Comparison of ENCODE assay signal across 11 cellular contexts in the genomic region with DNA sequence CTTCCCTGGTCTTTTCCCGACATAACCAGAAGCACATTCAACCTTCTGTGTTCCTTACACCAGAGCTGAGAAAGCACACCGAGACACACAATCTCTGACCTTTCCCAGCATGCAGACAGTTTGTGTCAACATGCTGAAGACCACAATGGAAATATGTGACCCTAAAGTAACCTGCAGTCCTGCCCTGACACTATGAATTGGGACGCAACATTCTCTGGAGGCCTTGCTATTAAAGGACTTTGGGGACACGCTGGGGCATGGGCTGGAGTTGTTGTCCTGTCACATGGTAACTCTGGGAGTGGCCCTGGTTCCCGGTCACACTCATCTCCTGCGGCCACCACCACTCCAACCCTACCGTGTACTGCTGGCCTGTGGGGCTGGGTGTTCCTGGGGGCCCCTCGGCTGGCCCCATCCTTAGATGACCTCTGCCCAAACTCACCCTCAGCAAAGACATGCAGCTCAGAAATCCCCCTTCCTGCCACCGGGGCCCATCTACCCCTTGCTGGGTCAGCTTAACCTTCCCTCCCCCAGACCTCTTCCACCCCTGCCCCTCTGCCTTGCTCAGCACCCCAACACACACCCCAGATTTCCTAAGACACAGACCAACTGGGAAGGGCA. TPM values are rescaled to one million over a fixed set of nuclear protein-coding genes. Genes with fewer than 3 reads are reported as not detected.
DNase-seq lines count a peak whose midpoint lies in the region; ATAC-seq and TF ChIP-seq lines count a peak whose summit lies in the region.
"Not testable (repeated sequence)": the region's sequence is repeated elsewhere in the genome, so short reads cannot be mapped to it uniquely, and the experiment has no call there.
"Had no signal": no experiment of that assay in that cellular context is flagged by ENCODE, and none has a peak within 500 bp of the region (broad histone marks: within the 10 kb centered on the region; RNA-seq: fewer than 3 reads in every experiment).

No MANE protein-coding gene starts in this region.

- ATAC-seq in activated CD8-positive, alpha-beta T cell treated with anti-CD3 and anti-CD28 coated beads for 36 hours = not testable (repeated sequence)

- not testable (repeated sequence) for H3K14ac ChIP-seq in H9 (ENCODE audit: insufficient read depth, low read length)

- not testable (repeated sequence) for H3K23ac ChIP-seq in H9 (ENCODE audit: insufficient read length, low read depth, low read length); mesendoderm (ENCODE audit: low read length)

- not testable (repeated sequence) for H3K56ac ChIP-seq in H9 (ENCODE audit: insufficient read length, low read depth, low read length)
- peak overlapping the region; percentile 42 for H3K56ac ChIP-seq in mesendoderm (ENCODE audit: low read length)

- H2AFZ ChIP-seq in H9 (ENCODE audit: low read length) = not testable (repeated sequence)

- not testable (repeated sequence) for DNase-seq in H9; activated CD8-positive, alpha-beta T cell treated with anti-CD3 and anti-CD28 coated beads for 36 hours; activated naive CD8-positive, alpha-beta T cell treated with anti-CD3 and anti-CD28 coated beads for 36 hours; cardiac muscle cell (ENCODE audit: low read depth in 1 of 2, low spot score in 1 of 2); mesendoderm; progenitor cell of endocrine pancreas (ENCODE audit: low spot score, unreplicated experiment); type B pancreatic cell (ENCODE audit: extremely low spot score, unreplicated experiment)
- peak; percentile 76 for DNase-seq in choroid plexus epithelial cell (ENCODE audit: low read depth)

- H3K9me3 Mint-ChIP-seq in H9; activated CD8-positive, alpha-beta T cell treated with anti-CD3 and anti-CD28 coated beads for 36 hours; activated naive CD8-positive, alpha-beta T cell treated with anti-CD3 and anti-CD28 coated beads for 36 hours; progenitor cell of endocrine pancreas (ENCODE audit: low read depth); type B pancreatic cell: not testable (repeated sequence)

- H3K27ac Mint-ChIP-seq in H9 (peak overlapping the region; percentile 37 to 81 (median 77); a peak in 5 of 7 replicates), progenitor cell of endocrine pancreas (peak overlapping the region; percentile 85), type B pancreatic cell (peak overlapping the region; percentile 97)
- H3K27ac Mint-ChIP-seq in activated CD8-positive, alpha-beta T cell treated with anti-CD3 and anti-CD28 coated beads for 36 hours = peak overlapping the region; percentile 76
- peak overlapping the region; percentile 1 for H3K27ac Mint-ChIP-seq in activated naive CD8-positive, alpha-beta T cell treated with anti-CD3 and anti-CD28 coated beads for 36 hours

- not testable (repeated sequence) for H3K18ac ChIP-seq in H9 (ENCODE audit: insufficient read length, low read depth, low read length); mesendoderm (ENCODE audit: low read length)

- not testable (repeated sequence) for H4K5ac ChIP-seq in H9 (ENCODE audit: insufficient read length, low read depth, low read length); mesendoderm (ENCODE audit: low read length)

- not testable (repeated sequence) for H3K79me2 ChIP-seq in H9 (ENCODE audit: insufficient read depth, low read length); mesendoderm (ENCODE audit: control insufficient read depth, insufficient read depth, low read length)

- H3K4me2 ChIP-seq in H9 (ENCODE audit: insufficient read depth, insufficient read length, low read length); mesendoderm (ENCODE audit: low read length): not testable (repeated sequence)

- H4K20me1 ChIP-seq in H9 (ENCODE audit: control insufficient read depth, insufficient read depth, insufficient read length) = not testable (repeated sequence)

- H4K91ac ChIP-seq in H9 (ENCODE audit: insufficient read length, low read depth, low read length) = not testable (repeated sequence)

- POLR2A ChIA-PET in activated CD8-positive, alpha-beta T cell treated with anti-CD3 and anti-CD28 coated beads for 36 hours (lab: Charles Lee) = interaction anchor here (0.6 kb wide), 1 partner anchor 163 kb away, joined by 3 read pairs; no protein-coding TSS in a partner anchor

- H2BK15ac ChIP-seq in H9 (ENCODE audit: low read depth, low read length); mesendoderm (replicated peaks; ENCODE audit: low read depth): not testable (repeated sequence)

- not testable (repeated sequence) for H3T11ph ChIP-seq in H9 (ENCODE audit: low read length)

- intact Hi-C loops in activated CD8-positive, alpha-beta T cell treated with anti-CD3 and anti-CD28 coated beads for 36 hours (cut with micrococcal nuclease) = not testable (repeated sequence)

- H2BK120ac ChIP-seq in H9 (ENCODE audit: low read depth, low read length, poor library complexity, severe bottlenecking); mesendoderm (ENCODE audit: low read depth, low read length): not testable (repeated sequence)

- CTCF ChIA-PET in activated CD8-positive, alpha-beta T cell treated with anti-CD3 and anti-CD28 coated beads for 36 hours (lab: Charles Lee) = not testable (repeated sequence)

- H3K36me3 Mint-ChIP-seq in H9 (ENCODE audit: insufficient read depth in 1 of 3, low read depth in 3 of 3); activated CD8-positive, alpha-beta T cell treated with anti-CD3 and anti-CD28 coated beads for 36 hours (ENCODE audit: low read depth); activated naive CD8-positive, alpha-beta T cell treated with anti-CD3 and anti-CD28 coated beads for 36 hours; progenitor cell of endocrine pancreas (ENCODE audit: insufficient read depth); type B pancreatic cell: not testable (repeated sequence)

- H3K4me1 Mint-ChIP-seq in H9 = peaks cover 44 to 58% of the 10 kb centered on the region in 2 experiments
- H3K4me1 Mint-ChIP-seq in activated CD8-positive, alpha-beta T cell treated with anti-CD3 and anti-CD28 coated beads for 36 hours (ENCODE audit: low read depth) = peaks cover 28% of the 10 kb centered on the region
- peaks cover 27% of the 10 kb centered on the region for H3K4me1 Mint-ChIP-seq in activated naive CD8-positive, alpha-beta T cell treated with anti-CD3 and anti-CD28 coated beads for 36 hours
- H3K4me1 Mint-ChIP-seq in progenitor cell of endocrine pancreas (ENCODE audit: low read depth) = peaks cover 43% of the 10 kb centered on the region
- peaks cover 48% of the 10 kb centered on the region for H3K4me1 Mint-ChIP-seq in type B pancreatic cell (ENCODE audit: unreplicated experiment)

- not testable (repeated sequence) for TF ChIP-seq CTCF in H9 (conservative IDR thresholded peaks at IDR 0.05); activated CD8-positive, alpha-beta T cell treated with anti-CD3 and anti-CD28 coated beads for 36 hours (IDR thresholded peaks at IDR 0.05); choroid plexus epithelial cell (conservative IDR thresholded peaks at IDR 0.05; ENCODE audit: low read depth, low read length); cardiac muscle cell (IDR thresholded peaks at IDR 0.05; ENCODE audit: low read depth, low read length); progenitor cell of endocrine pancreas (IDR thresholded peaks at IDR 0.05; ENCODE audit: unreplicated experiment); type B pancreatic cell (conservative IDR thresholded peaks at IDR 0.05)

- H3K4me3 Mint-ChIP-seq in H9; activated CD8-positive, alpha-beta T cell treated with anti-CD3 and anti-CD28 coated beads for 36 hours; activated naive CD8-positive, alpha-beta T cell treated with anti-CD3 and anti-CD28 coated beads for 36 hours; progenitor cell of endocrine pancreas (ENCODE audit: low read depth): not testable (repeated sequence)
- H3K4me3 Mint-ChIP-seq in type B pancreatic cell = peak overlapping the region; percentile 25

- not testable (repeated sequence) for H3K27me3 Mint-ChIP-seq in H9 (ENCODE audit: low read depth); activated CD8-positive, alpha-beta T cell treated with anti-CD3 and anti-CD28 coated beads for 36 hours; activated naive CD8-positive, alpha-beta T cell treated with anti-CD3 and anti-CD28 coated beads for 36 hours; progenitor cell of endocrine pancreas; type B pancreatic cell

- H4K8ac ChIP-seq in H9 (replicated peaks; ENCODE audit: insufficient read length, low read depth, low read length); mesendoderm (ENCODE audit: low read depth, low read length): not testable (repeated sequence)

- not testable (repeated sequence) for H3K23me2 ChIP-seq in H9 (ENCODE audit: insufficient read length, low read depth, low read length, poor library complexity, severe bottlenecking)

- H3K36me3 ChIP-seq in cardiac muscle cell; mesendoderm (ENCODE audit: control insufficient read depth, insufficient read depth, low read length): not testable (repeated sequence)

- WGBS in H9 (ENCODE audit: extremely low coverage, insufficient read length, low lambda C conversion rate) = no CpG with 5 or more reads among the region's 9 CpGs
- WGBS in mesendoderm (ENCODE audit: extremely low coverage, insufficient coverage, low lambda C conversion rate) = no CpG with 5 or more reads among the region's 9 CpGs

- not testable (repeated sequence) for H3K79me1 ChIP-seq in H9 (ENCODE audit: insufficient read depth, low read depth, low read length, poor library complexity, severe bottlenecking); mesendoderm (ENCODE audit: low read length)

- not testable (repeated sequence) for H3K27me3 ChIP-seq in H9 (ENCODE audit: insufficient read depth, low read length); cardiac muscle cell; mesendoderm (ENCODE audit: insufficient read depth, low read length, poor library complexity)

- H3K4me3 ChIP-seq in choroid plexus epithelial cell (ENCODE audit: low read depth, low read length); cardiac muscle cell; mesendoderm (ENCODE audit: low read length): not testable (repeated sequence)

- H2AK5ac ChIP-seq in H9 (ENCODE audit: insufficient read length, low read length); mesendoderm (ENCODE audit: low read length): not testable (repeated sequence)

- not testable (repeated sequence) for H2BK20ac ChIP-seq in H9 (ENCODE audit: low read depth, low read length, poor library complexity, severe bottlenecking)

- not testable (repeated sequence) for H3K4ac ChIP-seq in H9 (ENCODE audit: low read depth, low read length); mesendoderm (ENCODE audit: low read depth, low read length)

- H3K4me1 ChIP-seq in H9 (ENCODE audit: insufficient read depth, low read length); cardiac muscle cell (ENCODE audit: low read depth); mesendoderm (ENCODE audit: control insufficient read depth, low read depth, low read length): not testable (repeated sequence)

- H3K27ac ChIP-seq in H9 (ENCODE audit: insufficient read length, low read depth, low read length); mesendoderm (ENCODE audit: low read depth, low read length): not testable (repeated sequence)
- peak overlapping the region; percentile 64 for H3K27ac ChIP-seq in cardiac muscle cell

- not testable (repeated sequence) for H2BK12ac ChIP-seq in H9 (ENCODE audit: insufficient read length, low read depth, low read length)

- H3K9ac ChIP-seq in H9 (ENCODE audit: extremely low read depth, insufficient read length, low read length); mesendoderm (ENCODE audit: low read length): not testable (repeated sequence)

- H3K9me3 ChIP-seq in H9 (ENCODE audit: control insufficient read depth, low read depth, low read length); cardiac muscle cell (ENCODE audit: low read depth): not testable (repeated sequence)

- not testable (repeated sequence) for H2BK5ac ChIP-seq in H9 (ENCODE audit: insufficient read length, low read length); mesendoderm (ENCODE audit: low read length)

RNA-seq across cellular contexts. Expression of a gene that starts 25.3 kb away (rescaled TPM):
- 0.50 and 0.70 TPM in 2 replicates for total RNA-seq in H9 (2021)
- 10 to 100 TPM; 29.8 to 30.2 TPM for total RNA-seq in activated CD8-positive, alpha-beta T cell treated with anti-CD3 and anti-CD28 coated beads for 36 hours
- total RNA-seq in activated naive CD8-positive, alpha-beta T cell treated with anti-CD3 and anti-CD28 coated beads for 36 hours = 10 to 100 TPM; 33.4 to 34.5 TPM
- total RNA-seq in cardiac muscle cell = 0.15 TPM in 1 of 2 replicates, not detected in the other
- 0.67 and 2.3 TPM in 2 replicates for polyA plus RNA-seq in cardiac muscle cell
- polyA plus RNA-seq in mesendoderm (2013, experiment 1 of 2) = not detected
- not detected for polyA plus RNA-seq in mesendoderm (2013, experiment 2 of 2)
- total RNA-seq in progenitor cell of endocrine pancreas = not detected in 2 replicates
- not detected in 2 replicates for total RNA-seq in type B pancreatic cell (ENCODE audit: low replicate concordance)
- total RNA-seq: G401, PC-3 had no signal
- polyA plus RNA-seq: AG04450 had no signal

Comparison
In these comparisons a context has a peak if more than half of its experiments do, and no peak if none do; other contexts are left out.
1. H3K27ac Mint-ChIP-seq: peak in every context shown above with its lines; median percentile 97 in type B pancreatic cell; 85 in progenitor cell of endocrine pancreas; 77 in H9; 76 in activated CD8-positive, alpha-beta T cell treated with anti-CD3 and anti-CD28 coated beads for 36 hours; 1 in activated naive CD8-positive, alpha-beta T cell treated with anti-CD3 and anti-CD28 coated beads for 36 hours.
2. RNA of a gene that starts 25.3 kb away (total RNA-seq): 33.4 to 34.5 TPM in activated naive CD8-positive, alpha-beta T cell treated with anti-CD3 and anti-CD28 coated beads for 36 hours and 29.8 to 30.2 TPM in activated CD8-positive, alpha-beta T cell treated with anti-CD3 and anti-CD28 coated beads for 36 hours; 0.50 to 0.70 TPM in H9, not detected in type B pancreatic cell, not detected in progenitor cell of endocrine pancreas and 0.15 TPM in cardiac muscle cell; every median in the first group is over 10 times any median in the second.